In the genomic region with DNA sequence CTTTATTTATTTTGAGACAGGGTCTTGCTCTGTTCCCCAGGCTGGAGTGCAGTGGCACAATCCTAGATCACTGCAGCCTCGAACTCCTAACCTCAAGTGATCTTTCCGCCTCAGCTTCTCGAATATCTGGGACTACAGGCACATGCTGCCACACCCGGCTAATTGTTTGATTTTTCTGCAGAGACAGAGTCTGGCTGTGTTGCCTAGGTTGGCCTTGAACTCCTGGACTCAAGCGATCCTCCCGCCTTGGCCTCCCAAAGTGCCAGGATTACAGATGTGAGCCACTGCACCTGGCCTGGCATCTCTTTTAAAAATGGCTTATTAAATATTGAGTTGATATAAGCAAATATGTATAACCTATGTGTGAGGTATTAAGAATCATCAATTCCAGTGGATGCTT, we compare ENCODE assay signal across 19 cellular contexts.
"Had no signal": no experiment of that assay in that cellular context is flagged by ENCODE, and none has a peak within 500 bp of the region (broad histone marks: within the 10 kb centered on the region; RNA-seq: fewer than 3 reads in every experiment).

No MANE protein-coding gene starts in this region.

- H3K9me3 ChIP-seq: SJCRH30 had no signal

- H3K4me2 ChIP-seq: KMS-11 had no signal

- H3K27ac ChIP-seq: KMS-11, RWPE1, SJCRH30 had no signal

- H3K27me3 ChIP-seq: SJCRH30 had no signal

- H3K36me3 ChIP-seq: SJCRH30 had no signal

- FAIRE-seq: K562, RCC 7860 had no signal

- H3K4me3 ChIP-seq: K562, SJCRH30 had no signal

- H3K4me1 ChIP-seq: SJCRH30 had no signal

- DNase-seq: MM.1S, NCI-H1092 treated with DMSO at 0.1 percent for 48 hours, NCI-H1436, NCI-H187, NCI-H2029, NCI-H2081 treated with DMSO at 0.1 percent for 48 hours, NCI-H2171, NCI-H226, NCI-H446, NCI-H510A, NCI-H524 treated with DMSO at 0.1 percent for 48 hours, NCI-H69, NCI-H774, SHP77 treated with DMSO at 0.1 percent for 48 hours, SJCRH30 had no signal

- H3K9ac ChIP-seq: KMS-11 had no signal
